8 cellular contexts compared by ENCODE assay signal in the genomic region with DNA sequence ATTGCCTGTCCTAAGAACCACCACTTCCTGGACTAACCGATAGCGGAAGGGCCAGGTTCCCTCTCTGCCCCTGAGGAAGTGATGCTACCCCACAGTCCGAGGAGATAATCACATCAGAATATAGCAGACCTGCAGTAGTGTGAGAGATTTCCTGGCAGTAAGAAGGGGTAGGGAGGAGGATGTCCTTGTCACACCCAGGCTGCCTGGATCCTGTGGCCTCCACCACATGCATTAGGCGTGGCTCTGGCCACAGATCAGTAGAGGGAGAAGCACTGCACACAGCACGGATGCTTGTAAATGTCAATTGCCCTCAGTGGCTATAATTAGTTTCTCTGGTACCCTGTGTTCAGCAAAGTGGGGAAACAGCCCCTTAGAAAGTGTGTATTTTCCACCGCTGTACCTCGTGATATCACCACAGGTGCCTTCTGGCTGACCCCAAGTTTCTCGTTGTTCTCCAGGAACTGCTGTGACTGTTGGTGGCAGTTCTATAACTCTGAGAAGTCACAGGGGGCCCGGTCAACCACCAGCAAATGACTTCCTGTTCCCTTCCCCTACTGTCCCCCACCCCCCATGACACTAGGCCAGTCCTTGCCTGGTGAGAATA.
A peak's percentile ranks its signal among the peaks of the same experiment; 100 is the strongest.
DNase-seq lines count a peak whose midpoint lies in the region; ATAC-seq and TF ChIP-seq lines count a peak whose summit lies in the region.

No MANE protein-coding gene starts in this region.

- H3K4me3 ChIP-seq in hepatocyte = no peak overlapping the region
- no peak overlapping the region for H3K4me3 ChIP-seq in ascending aorta

- H3K4me1 Mint-ChIP-seq in activated CD4-positive, alpha-beta memory T cell treated with anti-CD3 and anti-CD28 coated beads for 36 hours (ENCODE audit: low read depth) = peaks cover 42% of the 10 kb centered on the region

- H3K36me3 ChIP-seq in hepatocyte (replicated peaks; ENCODE audit: insufficient read depth, low read depth) = no peaks in the 10 kb centered on the region
- no peaks in the 10 kb centered on the region for H3K36me3 ChIP-seq in ascending aorta

- DNase-seq in Ammon's horn (ENCODE audit: low spot score) = peak; percentile 20
- peak; percentile 46 for DNase-seq in activated CD4-positive, alpha-beta memory T cell treated with anti-CD3 and anti-CD28 coated beads for 36 hours
- DNase-seq in stimulated activated CD8-positive, alpha-beta memory T cell treated with anti-CD3 and anti-CD28 coated beads, Interleukin-15, amount 100 ng/mL, for 48 hours (ENCODE audit: low read depth in 2 of 2) = peak; percentile 59 to 73
- DNase-seq in NCI-H524 treated with DMSO at 0.1 percent for 48 hours (lab: John Stamatoyannopoulos, UW) = no peak
- DNase-seq in hepatocyte (ENCODE audit: low spot score) = no peak
- no peak for DNase-seq in ascending aorta (ENCODE audit: low spot score in 2 of 2)

- H3K4me1 ChIP-seq in hepatocyte (ENCODE audit: insufficient read depth) = no peaks in the 10 kb centered on the region
- no peaks in the 10 kb centered on the region for H3K4me1 ChIP-seq in ascending aorta

- CTCF ChIA-PET in activated CD4-positive, alpha-beta memory T cell treated with anti-CD3 and anti-CD28 coated beads for 36 hours (lab: Charles Lee) = interaction anchor here (0.9 to 1.8 kb wide), 2 partner anchors 20 to 62 kb away, joined by 3 to 7 read pairs; partner anchors contain the start of gene UBASH3B

- no peak overlapping the region for H3K4me3 Mint-ChIP-seq in activated CD4-positive, alpha-beta memory T cell treated with anti-CD3 and anti-CD28 coated beads for 36 hours

- TF ChIP-seq CTCF in hepatocyte (IDR thresholded peaks at IDR 0.05; ENCODE audit: poor library complexity) (no peak), ascending aorta (IDR thresholded peaks at IDR 0.05) (no peak)

- H3K27me3 Mint-ChIP-seq in activated CD4-positive, alpha-beta memory T cell treated with anti-CD3 and anti-CD28 coated beads for 36 hours = no peaks in the 10 kb centered on the region

- intact Hi-C loops in activated CD4-positive, alpha-beta memory T cell treated with anti-CD3 and anti-CD28 coated beads for 36 hours (cut with micrococcal nuclease) = no loop called here
- intact Hi-C loops in ascending aorta (cut with DNase I) = no loop called here

- no peak overlapping the region for H2AFZ ChIP-seq in hepatocyte

- H3K27ac ChIP-seq in hepatocyte (no peak overlapping the region), ascending aorta (no peak overlapping the region)

- 81% methylated on average over 9 of the region's 9 CpGs for WGBS in hepatocyte (ENCODE audit: low lambda C conversion rate, missing lambda C conversion rate)

- no peaks in the 10 kb centered on the region for H3K36me3 Mint-ChIP-seq in activated CD4-positive, alpha-beta memory T cell treated with anti-CD3 and anti-CD28 coated beads for 36 hours

- POLR2A ChIA-PET in activated CD4-positive, alpha-beta memory T cell treated with anti-CD3 and anti-CD28 coated beads for 36 hours (lab: Charles Lee) = no interaction called here

- H3K79me2 ChIP-seq in hepatocyte = no peaks in the 10 kb centered on the region

- H3K9me3 Mint-ChIP-seq in activated CD4-positive, alpha-beta memory T cell treated with anti-CD3 and anti-CD28 coated beads for 36 hours = no peaks in the 10 kb centered on the region

- peak; percentile 78 for ATAC-seq in GM19035 (IDR thresholded peaks at IDR 0.05; ENCODE audit: unreplicated experiment)
- ATAC-seq in HG03103 (IDR thresholded peaks at IDR 0.05; ENCODE audit: low read depth, unreplicated experiment) = peak; percentile 81

- no peak overlapping the region for H3K27ac Mint-ChIP-seq in activated CD4-positive, alpha-beta memory T cell treated with anti-CD3 and anti-CD28 coated beads for 36 hours

- H3K9me3 ChIP-seq in hepatocyte (ENCODE audit: low read depth) (no peaks in the 10 kb centered on the region), ascending aorta (no peaks in the 10 kb centered on the region)

- H3K27me3 ChIP-seq in hepatocyte (no peaks in the 10 kb centered on the region), ascending aorta (no peaks in the 10 kb centered on the region)

- H4K20me1 ChIP-seq in hepatocyte (ENCODE audit: insufficient read depth, poor library complexity, severe bottlenecking) = no peaks in the 10 kb centered on the region

- no peak overlapping the region for H3K4me2 ChIP-seq in hepatocyte

- no peaks in the 10 kb centered on the region for H3K9me2 ChIP-seq in hepatocyte (replicated peaks; ENCODE audit: insufficient read depth)

Comparison
In these comparisons a context has a peak if more than half of its experiments do, and no peak if none do; other contexts are left out.
1. DNase-seq: peak in Ammon's horn (single experiment), activated CD4-positive, alpha-beta memory T cell treated with anti-CD3 and anti-CD28 coated beads for 36 hours (single experiment) and stimulated activated CD8-positive, alpha-beta memory T cell treated with anti-CD3 and anti-CD28 coated beads, Interleukin-15, amount 100 ng/mL, for 48 hours (2 of 2); none in NCI-H524 treated with DMSO at 0.1 percent for 48 hours (single experiment), hepatocyte (single experiment) and ascending aorta (0 of 2).